In the genomic region with DNA sequence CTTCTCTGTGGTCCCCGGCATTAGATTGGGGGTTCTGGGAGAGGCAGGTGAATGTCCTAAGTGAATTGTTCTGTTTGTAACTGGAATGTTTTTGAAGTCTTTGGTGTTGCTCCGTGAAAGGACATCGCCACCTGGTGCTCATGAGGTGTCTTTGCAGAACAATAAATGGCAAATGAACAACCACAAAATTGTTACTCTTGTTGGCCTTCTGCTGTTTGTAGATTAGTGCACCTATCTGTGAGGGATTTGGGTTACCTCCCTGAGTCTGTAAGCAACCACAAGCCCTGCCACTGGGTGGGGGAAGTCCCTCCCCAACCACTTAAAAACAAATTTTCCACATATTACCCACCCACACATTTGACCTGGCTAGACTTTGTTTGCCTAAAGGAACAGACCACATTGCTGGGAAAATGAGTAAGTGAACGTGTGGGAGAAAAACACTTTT, we compare ENCODE assay signal across 8 cellular contexts. TPM values are rescaled to one million over a fixed set of nuclear protein-coding genes. Genes with fewer than 3 reads are reported as not detected.
A peak's percentile ranks its signal among the peaks of the same experiment; 100 is the strongest.
DNase-seq lines count a peak whose midpoint lies in the region; ATAC-seq, FAIRE-seq and TF ChIP-seq lines count a peak whose summit lies in the region.

No MANE protein-coding gene starts in this region.

- 1 to 3% methylated on average over 4 of the region's 4 CpGs for WGBS in body of pancreas, 2 donors

- no peak overlapping the region for H3K4me3 ChIP-seq in body of pancreas
- H3K4me3 ChIP-seq in keratinocyte (ENCODE audit: control insufficient read depth in 2 of 3, extremely low read depth in 1 of 3, insufficient read depth in 2 of 3, low read depth in 1 of 3, low read length in 3 of 3), result no peak overlapping the region

- H3K27ac ChIP-seq in RWPE1 (no peak overlapping the region), body of pancreas (no peak overlapping the region), keratinocyte (ENCODE audit: control insufficient read depth, insufficient read depth, low read length) (no peak overlapping the region)

- H3K9me1 ChIP-seq in keratinocyte (ENCODE audit: control insufficient read depth, extremely low read depth, insufficient read depth, low read length), result no peaks in the 10 kb centered on the region

- ATAC-seq in GM21423 (IDR thresholded peaks at IDR 0.05; ENCODE audit: unreplicated experiment), result peak; percentile 67
- ATAC-seq in body of pancreas, result peak; percentile 70

- H3K4me1 ChIP-seq in body of pancreas (peaks cover 12% of the 10 kb centered on the region), keratinocyte (ENCODE audit: control insufficient read depth, extremely low read depth, insufficient read depth, low read length) (no peaks in the 10 kb centered on the region)

- H3K4me2 ChIP-seq in keratinocyte (ENCODE audit: control insufficient read depth, extremely low read depth, insufficient read depth, low read depth, low read length), result no peak overlapping the region

- TF ChIP-seq POLR2A in body of pancreas (IDR thresholded peaks at IDR 0.05), result no peak

- no peaks in the 10 kb centered on the region for H4K20me1 ChIP-seq in keratinocyte (ENCODE audit: control insufficient read depth, extremely low read depth, insufficient read depth, low read length)

- no peak overlapping the region for H2AFZ ChIP-seq in keratinocyte (ENCODE audit: control insufficient read depth, low read length)

- dilution Hi-C loops in keratinocyte (cut with MboI; ENCODE audit: extremely low pct_ligation_motif_present, low sequenced_read_pairs), result no loop called here

- CTCF ChIA-PET in RWPE1 (lab: Yijun Ruan, JAX), result no interaction called here

- H3K79me2 ChIP-seq in keratinocyte (ENCODE audit: control insufficient read depth, insufficient read depth, low read length), result no peaks in the 10 kb centered on the region

- POLR2A ChIA-PET in RWPE1 (lab: Yijun Ruan, JAX; ENCODE audit: low non-redundant PET), result no interaction called here

- H3K9me3 ChIP-seq in body of pancreas (no peaks in the 10 kb centered on the region), keratinocyte (ENCODE audit: control insufficient read depth, low read depth, low read length) (no peaks in the 10 kb centered on the region)

- intact Hi-C loops in body of pancreas (cut with DNase I), result loop anchor here (5.0 kb wide), 1 partner anchor 41 kb away; no protein-coding TSS in a partner anchor

- H3K36me3 ChIP-seq in body of pancreas (replicated peaks in 1 of 2; ENCODE audit: insufficient read depth in 1 of 2, low read depth in 2 of 2) (no peaks in the 10 kb centered on the region), keratinocyte (ENCODE audit: control insufficient read depth in 2 of 2, extremely low read depth in 1 of 2, insufficient read depth in 2 of 2, low read length in 2 of 2) (peaks cover 4 to 12% of the 10 kb centered on the region in 2 experiments)

- DNase-seq in GM03348 (ENCODE audit: low spot score), result peak; percentile 66
- DNase-seq in HK-2 (ENCODE audit: unreplicated experiment), result peak; percentile 17
- DNase-seq in RWPE1 (ENCODE audit: low spot score), result peak; percentile 52
- peak; percentile 43 to 64 (median 58) for DNase-seq in body of pancreas
- no peak for DNase-seq in keratinocyte (ENCODE audit: low read depth, low spot score)
- peak; percentile 66 for DNase-seq in stimulated activated CD4-positive, alpha-beta T cell treated with anti-CD3 and anti-CD28 coated beads, Interleukin-4, amount 100 ng/mL, for 24 hours
- DNase-seq in GOT3 (lab: John Stamatoyannopoulos, UW), result no peak

- H3K27me3 ChIP-seq in body of pancreas (no peaks in the 10 kb centered on the region), keratinocyte (ENCODE audit: control insufficient read depth, extremely low read depth, insufficient read depth, low read length) (peaks cover 8% of the 10 kb centered on the region)

- no peak overlapping the region for H3K9ac ChIP-seq in keratinocyte (ENCODE audit: control insufficient read depth, extremely low read depth, insufficient read depth, low read length)

- no peak for FAIRE-seq in keratinocyte (lab: Jason Lieb, UNC)

- peak; percentile 84 for TF ChIP-seq CTCF in RWPE1 (conservative IDR thresholded peaks at IDR 0.05; ENCODE audit: low read depth)
- peak; percentile 56 to 84 (median 72) for TF ChIP-seq CTCF in body of pancreas (IDR thresholded peaks at IDR 0.05)
- TF ChIP-seq CTCF in keratinocyte (optimal IDR thresholded peaks at IDR 0.05 in 1 of 3, IDR thresholded peaks at IDR 0.05 in 1 of 3, conservative IDR thresholded peaks at IDR 0.05 in 1 of 3; ENCODE audit: extremely low read depth in 1 of 3, insufficient read depth in 2 of 3, low read length in 3 of 3), result peak; percentile 60 to 77 (median 64)

RNA-seq across cellular contexts. Expression of a gene that starts 4.7 kb away (rescaled TPM):
- total RNA-seq in body of pancreas, result 1 to 10 TPM; 1.3 to 3.9 TPM
- polyA plus RNA-seq in keratinocyte, result not detected in 3 replicates
- not detected for polyA plus RNA-seq in keratinocyte (2011; ENCODE audit: low read depth)
- polyA plus RNA-seq in keratinocyte (2011; cell fraction: cytosol; rRNA removed), result not detected in 2 replicates
- polyA plus RNA-seq in keratinocyte (2011; cell fraction: nucleus; rRNA removed), result not detected in 2 replicates
- polyA plus RNA-seq in keratinocyte (2012; ENCODE audit: low replicate concordance), result not detected in 2 replicates
- polyA minus RNA-seq in keratinocyte, result not detected in 3 replicates
- not detected for polyA minus RNA-seq in keratinocyte (2011; cell fraction: cytosol; rRNA and poly(A)+ RNA removed)
- polyA minus RNA-seq in keratinocyte (2011; cell fraction: nucleus; rRNA and poly(A)+ RNA removed), result not detected in 2 replicates

RNA-seq across cellular contexts. Expression of a gene that starts 36.1 kb away (rescaled TPM):
- 10 to 100 TPM in 1 of 2 donors, 1 to 10 TPM in 1; 9.6 to 10.4 TPM for total RNA-seq in body of pancreas
- 1.6 to 2.0 TPM (median 1.9 TPM) in 3 replicates for polyA plus RNA-seq in keratinocyte
- 1.6 TPM for polyA plus RNA-seq in keratinocyte (2011; ENCODE audit: low read depth)
- 2.4 and 3.2 TPM in 2 replicates for polyA plus RNA-seq in keratinocyte (2011; cell fraction: cytosol; rRNA removed)
- 9.2 and 9.8 TPM in 2 replicates for polyA plus RNA-seq in keratinocyte (2011; cell fraction: nucleus; rRNA removed)
- 3.6 and 6.0 TPM in 2 replicates for polyA plus RNA-seq in keratinocyte (2012; ENCODE audit: low replicate concordance)
- 4.8 to 16.2 TPM (median 5.3 TPM) in 3 replicates for polyA minus RNA-seq in keratinocyte
- polyA minus RNA-seq in keratinocyte (2011; cell fraction: cytosol; rRNA and poly(A)+ RNA removed), result 6.1 TPM
- polyA minus RNA-seq in keratinocyte (2011; cell fraction: nucleus; rRNA and poly(A)+ RNA removed), result 4.6 and 6.5 TPM in 2 replicates

Comparison
In these comparisons a context has a peak if more than half of its experiments do, and no peak if none do; other contexts are left out.
1. DNase-seq: peak in GM03348 (single experiment), HK-2 (single experiment), RWPE1 (single experiment), body of pancreas (4 of 4) and stimulated activated CD4-positive, alpha-beta T cell treated with anti-CD3 and anti-CD28 coated beads, Interleukin-4, amount 100 ng/mL, for 24 hours (single experiment); none in keratinocyte (single experiment) and GOT3 (single experiment).
2. Peak in every context shown above with its lines, with median percentiles within 50 percentile points of each other: CTCF ChIP-seq.